Comparison of ENCODE assay signal across 8 cellular contexts in genomic region chr6:106512048-106512957, GRCh38.
DNase-seq lines count a peak whose midpoint lies in the region; ATAC-seq, FAIRE-seq and TF ChIP-seq lines count a peak whose summit lies in the region.

No MANE protein-coding gene starts in this region.

- H2AFZ ChIP-seq in keratinocyte (ENCODE audit: control insufficient read depth, low read length): no peak overlapping the region

- no peak for FAIRE-seq in keratinocyte (lab: Jason Lieb, UNC)

- no peaks in the 10 kb centered on the region for H4K20me1 ChIP-seq in keratinocyte (ENCODE audit: control insufficient read depth, extremely low read depth, insufficient read depth, low read length)

- H3K27me3 ChIP-seq in HUES48 (ENCODE audit: control insufficient read depth, insufficient read depth, low read length): peaks cover 76% of the 10 kb centered on the region
- peaks cover 17% of the 10 kb centered on the region for H3K27me3 ChIP-seq in brain microvascular endothelial cell (replicated peaks)
- H3K27me3 ChIP-seq in keratinocyte (ENCODE audit: control insufficient read depth, extremely low read depth, insufficient read depth, low read length): no peaks in the 10 kb centered on the region

- peak overlapping the region; percentile 95 for H3K27ac Mint-ChIP-seq in T-helper 2 cell treated with Interferon-gamma antibody and Interleukin-4, amounts not matched to agents 5 μg/mL and 100 μg/mL, for 36 hours

- H3K4me3 ChIP-seq in HUES48 (ENCODE audit: low read depth, low read length): peak overlapping the region; percentile 63
- H3K4me3 ChIP-seq in brain microvascular endothelial cell (ENCODE audit: low read depth, low read length): peak overlapping the region; percentile 73
- peak overlapping the region; percentile 66 to 84 (median 68) for H3K4me3 ChIP-seq in keratinocyte (ENCODE audit: control insufficient read depth in 2 of 3, extremely low read depth in 1 of 3, insufficient read depth in 2 of 3, low read depth in 1 of 3, low read length in 3 of 3)

- TF ChIP-seq CTCF in brain microvascular endothelial cell (IDR thresholded peaks at IDR 0.05; ENCODE audit: low read depth, low read length, missing control alignments) (peak; percentile 50), keratinocyte (optimal IDR thresholded peaks at IDR 0.05 in 1 of 3, IDR thresholded peaks at IDR 0.05 in 1 of 3, conservative IDR thresholded peaks at IDR 0.05 in 1 of 3; ENCODE audit: extremely low read depth in 1 of 3, insufficient read depth in 2 of 3, low read length in 3 of 3) (peak; percentile 19 to 47 (median 23))

- no peaks in the 10 kb centered on the region for H3K36me3 ChIP-seq in HUES48 (ENCODE audit: control insufficient read depth, insufficient read depth, low read length)
- H3K36me3 ChIP-seq in brain microvascular endothelial cell (replicated peaks): no peaks in the 10 kb centered on the region
- no peaks in the 10 kb centered on the region for H3K36me3 ChIP-seq in keratinocyte (ENCODE audit: control insufficient read depth in 2 of 2, extremely low read depth in 1 of 2, insufficient read depth in 2 of 2, low read length in 2 of 2)

- H3K9me1 ChIP-seq in keratinocyte (ENCODE audit: control insufficient read depth, extremely low read depth, insufficient read depth, low read length): no peaks in the 10 kb centered on the region

- H3K4me1 ChIP-seq in HUES48 (ENCODE audit: control insufficient read depth, insufficient read depth, low read length) (peaks cover 21% of the 10 kb centered on the region), keratinocyte (ENCODE audit: control insufficient read depth, extremely low read depth, insufficient read depth, low read length) (peaks cover 22% of the 10 kb centered on the region)

- H3K9ac ChIP-seq in HUES48 (ENCODE audit: low read depth, low read length) (no peak overlapping the region), keratinocyte (ENCODE audit: control insufficient read depth, extremely low read depth, insufficient read depth, low read length) (peak overlapping the region; percentile 88)

- DNase-seq in DMS153 treated with DMSO at 0.1 percent for 48 hours (lab: John Stamatoyannopoulos, UW; ENCODE audit: unreplicated experiment) (peak; percentile 39), brain microvascular endothelial cell (no peak), keratinocyte (ENCODE audit: low read depth, low spot score) (no peak), NCI-H1048 (lab: John Stamatoyannopoulos, UW) (no peak)
- DNase-seq in T-helper 2 cell treated with Interferon-gamma antibody and Interleukin-4, amounts not matched to agents 5 μg/mL and 100 μg/mL, for 36 hours (ENCODE audit: low spot score): peak; percentile 80
- peak; percentile 52 to 72 for DNase-seq in stimulated activated CD4-positive, alpha-beta T cell treated with anti-CD3 and anti-CD28 coated beads, Interleukin-15, amount 100 ng/mL, for 48 hours (ENCODE audit: low read depth in 2 of 2)

- H3K4me3 Mint-ChIP-seq in T-helper 2 cell treated with Interferon-gamma antibody and Interleukin-4, amounts not matched to agents 5 μg/mL and 100 μg/mL, for 36 hours: peak overlapping the region; percentile 89

- no peaks in the 10 kb centered on the region for H3K9me3 Mint-ChIP-seq in T-helper 2 cell treated with Interferon-gamma antibody and Interleukin-4, amounts not matched to agents 5 μg/mL and 100 μg/mL, for 36 hours

- peak overlapping the region; percentile 89 for H3K4me2 ChIP-seq in keratinocyte (ENCODE audit: control insufficient read depth, extremely low read depth, insufficient read depth, low read depth, low read length)

- H3K36me3 Mint-ChIP-seq in T-helper 2 cell treated with Interferon-gamma antibody and Interleukin-4, amounts not matched to agents 5 μg/mL and 100 μg/mL, for 36 hours (ENCODE audit: low read depth): peaks cover 3% of the 10 kb centered on the region

- H3K4me1 Mint-ChIP-seq in T-helper 2 cell treated with Interferon-gamma antibody and Interleukin-4, amounts not matched to agents 5 μg/mL and 100 μg/mL, for 36 hours (ENCODE audit: low read depth): peaks cover 52% of the 10 kb centered on the region

- H3K9me3 ChIP-seq in HUES48 (ENCODE audit: control insufficient read depth, insufficient read depth, low read length) (no peaks in the 10 kb centered on the region), keratinocyte (ENCODE audit: control insufficient read depth, low read depth, low read length) (no peaks in the 10 kb centered on the region)

- peak; percentile 48 for ATAC-seq in GM21423 (IDR thresholded peaks at IDR 0.05; ENCODE audit: unreplicated experiment)

- peaks cover 9% of the 10 kb centered on the region for H3K27me3 Mint-ChIP-seq in T-helper 2 cell treated with Interferon-gamma antibody and Interleukin-4, amounts not matched to agents 5 μg/mL and 100 μg/mL, for 36 hours (ENCODE audit: low read depth)

- no peak overlapping the region for H3K27ac ChIP-seq in HUES48 (ENCODE audit: low read depth, low read length)
- H3K27ac ChIP-seq in brain microvascular endothelial cell: no peak overlapping the region
- peak overlapping the region; percentile 79 for H3K27ac ChIP-seq in keratinocyte (ENCODE audit: control insufficient read depth, insufficient read depth, low read length)

- in situ Hi-C loops in brain microvascular endothelial cell (cut with HindIII; ENCODE audit: low pct_ligation_motif_present, low sequenced_read_pairs): no loop called here

- dilution Hi-C loops in keratinocyte (cut with MboI; ENCODE audit: extremely low pct_ligation_motif_present, low sequenced_read_pairs): no loop called here

- H3K79me2 ChIP-seq in keratinocyte (ENCODE audit: control insufficient read depth, insufficient read depth, low read length): peaks cover 51% of the 10 kb centered on the region

Comparison
In these comparisons a context has a peak if more than half of its experiments do, and no peak if none do; other contexts are left out.
1. DNase-seq: peak in DMS153 treated with DMSO at 0.1 percent for 48 hours (single experiment), T-helper 2 cell treated with Interferon-gamma antibody and Interleukin-4, amounts not matched to agents 5 μg/mL and 100 μg/mL, for 36 hours (single experiment) and stimulated activated CD4-positive, alpha-beta T cell treated with anti-CD3 and anti-CD28 coated beads, Interleukin-15, amount 100 ng/mL, for 48 hours (2 of 2); none in brain microvascular endothelial cell (single experiment), keratinocyte (single experiment) and NCI-H1048 (single experiment).
2. Peak in every context shown above with its lines, with median percentiles within 50 percentile points of each other: H3K4me3 ChIP-seq.